ENCODE assay signal across 2 cellular contexts in genomic region chr11:110473666-110474065, GRCh38.
TF ChIP-seq lines count a peak whose summit lies in the region.

No MANE protein-coding gene starts in this region.

TF ChIP-seq in IMR-90, 13 proteins besides CTCF, POLR2A, EP300 and RAD21:
- TF ChIP-seq RCOR1 (IDR thresholded peaks at IDR 0.05; ENCODE audit: insufficient replicate concordance, low read length) (no peak), NFE2L2 (IDR thresholded peaks at IDR 0.05; ENCODE audit: low read depth, low read length) (no peak), FOS (IDR thresholded peaks at IDR 0.05; ENCODE audit: low read depth, low read length) (no peak), USF2 (IDR thresholded peaks at IDR 0.05; ENCODE audit: low read depth, low read length) (no peak), MXI1 (IDR thresholded peaks at IDR 0.05; ENCODE audit: borderline replicate concordance, low read depth, low read length) (no peak), BHLHE40 (IDR thresholded peaks at IDR 0.05; ENCODE audit: low read depth, low read length) (no peak), RFX5 (IDR thresholded peaks at IDR 0.05; ENCODE audit: low read depth, low read length) (no peak), MAZ (IDR thresholded peaks at IDR 0.05; ENCODE audit: borderline replicate concordance, low read depth, low read length) (no peak), CEBPB (IDR thresholded peaks at IDR 0.05; ENCODE audit: low read depth, low read length) (no peak), CHD1 (IDR thresholded peaks at IDR 0.05; ENCODE audit: low read depth, low read length) (no peak), SMC3 (IDR thresholded peaks at IDR 0.05; ENCODE audit: low read depth, low read length) (no peak), MAFK (IDR thresholded peaks at IDR 0.05; ENCODE audit: low read depth, low read length) (no peak)
- TF ChIP-seq, protein P1, sequence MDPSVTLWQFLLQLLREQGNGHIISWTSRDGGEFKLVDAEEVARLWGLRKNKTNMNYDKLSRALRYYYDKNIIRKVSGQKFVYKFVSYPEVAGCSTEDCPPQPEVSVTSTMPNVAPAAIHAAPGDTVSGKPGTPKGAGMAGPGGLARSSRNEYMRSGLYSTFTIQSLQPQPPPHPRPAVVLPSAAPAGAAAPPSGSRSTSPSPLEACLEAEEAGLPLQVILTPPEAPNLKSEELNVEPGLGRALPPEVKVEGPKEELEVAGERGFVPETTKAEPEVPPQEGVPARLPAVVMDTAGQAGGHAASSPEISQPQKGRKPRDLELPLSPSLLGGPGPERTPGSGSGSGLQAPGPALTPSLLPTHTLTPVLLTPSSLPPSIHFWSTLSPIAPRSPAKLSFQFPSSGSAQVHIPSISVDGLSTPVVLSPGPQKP (IDR thresholded peaks at IDR 0.05; ENCODE audit: borderline replicate concordance, low read depth, low read length), result no peak

TF ChIP-seq in H1, 55 proteins besides CTCF, POLR2A, EP300 and RAD21:
- TF ChIP-seq KDM1A (IDR thresholded peaks at IDR 0.05; ENCODE audit: borderline replicate concordance, low read length) (no peak), TCF12 (IDR thresholded peaks at IDR 0.05; ENCODE audit: low read depth, low read length) (no peak), CREB1 (IDR thresholded peaks at IDR 0.05) (no peak), CBX8 (IDR thresholded peaks at IDR 0.05; ENCODE audit: borderline replicate concordance, low read depth, low read length) (no peak)
